ENCODE assay signal across 8 cellular contexts in genomic region chr6:43129434-43130194, GRCh38. TPM values are rescaled to one million over a fixed set of nuclear protein-coding genes. Genes with fewer than 3 reads are reported as not detected.
A peak's percentile ranks its signal among the peaks of the same experiment; 100 is the strongest.
DNase-seq lines count a peak whose midpoint lies in the region; ATAC-seq and TF ChIP-seq lines count a peak whose summit lies in the region.

No MANE protein-coding gene starts in this region.

- TF ChIP-seq CTCF in gastroesophageal sphincter (IDR thresholded peaks at IDR 0.05), result peak in 3 of 4 experiments; percentile 11 to 51 (median 45)

- H3K4me1 ChIP-seq in gastroesophageal sphincter, result peaks cover 0 to 19% (median 0%) of the 10 kb centered on the region in 3 donors

- H3K4me3 Mint-ChIP-seq in T-helper 17 cell, result no peak overlapping the region
- H3K4me3 Mint-ChIP-seq in stimulated activated naive B cell treated with anti-CD40 and anti-IgM and Interleukin-4, amounts not matched to agents 10 μg/mL and 1 μg/mL and 100 μg/mL, for 72 hours, result no peak overlapping the region

- H3K4me3 ChIP-seq in H7 (ENCODE audit: insufficient read depth, low read depth, low read length), result no peak overlapping the region
- no peak overlapping the region for H3K4me3 ChIP-seq in gastroesophageal sphincter

- H3K4me1 Mint-ChIP-seq in T-helper 17 cell, result no peaks in the 10 kb centered on the region
- no peaks in the 10 kb centered on the region for H3K4me1 Mint-ChIP-seq in stimulated activated naive B cell treated with anti-CD40 and anti-IgM and Interleukin-4, amounts not matched to agents 10 μg/mL and 1 μg/mL and 100 μg/mL, for 72 hours

- H3K27me3 ChIP-seq in H7 (ENCODE audit: control insufficient read depth, insufficient read depth, low read length), result no peaks in the 10 kb centered on the region
- H3K27me3 ChIP-seq in gastroesophageal sphincter, result no peaks in the 10 kb centered on the region

- H3K27ac Mint-ChIP-seq in T-helper 17 cell, result no peak overlapping the region
- no peak overlapping the region for H3K27ac Mint-ChIP-seq in stimulated activated naive B cell treated with anti-CD40 and anti-IgM and Interleukin-4, amounts not matched to agents 10 μg/mL and 1 μg/mL and 100 μg/mL, for 72 hours

- H3K27ac ChIP-seq in gastroesophageal sphincter, result no peak overlapping the region

- H3K9me3 Mint-ChIP-seq in stimulated activated naive B cell treated with anti-CD40 and anti-IgM and Interleukin-4, amounts not matched to agents 10 μg/mL and 1 μg/mL and 100 μg/mL, for 72 hours, result no peaks in the 10 kb centered on the region

- 41 to 80% methylated on average over 1 to 12 of the region's 15 CpGs for WGBS in gastroesophageal sphincter (ENCODE audit: low coverage in 1 of 2), 2 donors

- no peaks in the 10 kb centered on the region for H3K36me3 Mint-ChIP-seq in T-helper 17 cell (ENCODE audit: low read depth)
- no peaks in the 10 kb centered on the region for H3K36me3 Mint-ChIP-seq in stimulated activated naive B cell treated with anti-CD40 and anti-IgM and Interleukin-4, amounts not matched to agents 10 μg/mL and 1 μg/mL and 100 μg/mL, for 72 hours

- H3K9me3 ChIP-seq in T-helper 17 cell (ENCODE audit: control insufficient read depth, low read length, poor library complexity, severe bottlenecking), result no peaks in the 10 kb centered on the region
- no peaks in the 10 kb centered on the region for H3K9me3 ChIP-seq in gastroesophageal sphincter

- H3K36me3 ChIP-seq in H7 (replicated peaks; ENCODE audit: control insufficient read depth, insufficient read depth, low read length), result peaks cover 12% of the 10 kb centered on the region
- H3K36me3 ChIP-seq in gastroesophageal sphincter, result no peaks in the 10 kb centered on the region

- peak; percentile 79 for DNase-seq in AG08396 (ENCODE audit: low spot score)
- peak; percentile 90 for DNase-seq in H7
- DNase-seq in T-helper 17 cell, result no peak
- DNase-seq in stimulated activated naive B cell treated with anti-CD40 and anti-IgM and Interleukin-4, amounts not matched to agents 10 μg/mL and 1 μg/mL and 100 μg/mL, for 72 hours, result no peak

- no peak for TF ChIP-seq EP300 in gastroesophageal sphincter (IDR thresholded peaks at IDR 0.05)

- no peak for TF ChIP-seq POLR2A in gastroesophageal sphincter (IDR thresholded peaks at IDR 0.05)

- H3K27me3 Mint-ChIP-seq in T-helper 17 cell, result peaks cover 39% of the 10 kb centered on the region
- H3K27me3 Mint-ChIP-seq in stimulated activated naive B cell treated with anti-CD40 and anti-IgM and Interleukin-4, amounts not matched to agents 10 μg/mL and 1 μg/mL and 100 μg/mL, for 72 hours, result no peaks in the 10 kb centered on the region

- peak; percentile 51 for ATAC-seq in T-helper 17 cell
- ATAC-seq in gastroesophageal sphincter, result no peak
- peak; percentile 66 to 68 for ATAC-seq in stimulated activated naive B cell treated with anti-CD40 and anti-IgM and Interleukin-4, amounts not matched to agents 10 μg/mL and 1 μg/mL and 100 μg/mL, for 72 hours (replicated peaks)
- ATAC-seq in HG03159 (IDR thresholded peaks at IDR 0.05; ENCODE audit: unreplicated experiment), result no peak
- ATAC-seq in GM18498 (IDR thresholded peaks at IDR 0.05; ENCODE audit: unreplicated experiment), result no peak
- no peak for ATAC-seq in HG03175 (IDR thresholded peaks at IDR 0.05; ENCODE audit: unreplicated experiment)

RNA-seq across cellular contexts. Expression of gene SRF, which starts 41.5 kb away (rescaled TPM):
- 48.3 and 52.2 TPM in 2 replicates for total RNA-seq in H7 (2014; rRNA removed; shearing (Covaris generic))
- total RNA-seq in T-helper 17 cell (10 to 100 TPM; 26.3 to 27.9 TPM), gastroesophageal sphincter (100 to 1,000 TPM in 3 of 4 donors, 10 to 100 TPM in 1; 92.6 to 192 (median 117) TPM)

RNA-seq across cellular contexts. Expression of gene CUL9, which starts 52.4 kb away (rescaled TPM):
- 9.4 and 10.9 TPM in 2 replicates for total RNA-seq in H7 (2014; rRNA removed; shearing (Covaris generic))
- total RNA-seq in T-helper 17 cell, result 10 to 100 TPM; 73.9 to 78.0 TPM
- total RNA-seq in gastroesophageal sphincter, result 10 to 100 TPM; 23.2 to 36.6 (median 24.2) TPM

RNA-seq across cellular contexts. Expression of gene PTK7, which starts 53.5 kb away (rescaled TPM):
- total RNA-seq in H7 (2014; rRNA removed; shearing (Covaris generic)), result 143 and 163 TPM in 2 replicates
- total RNA-seq in T-helper 17 cell (1 to 10 TPM in 1 of 2 donors, under 1 TPM in 1; 0.62 to 1.6 TPM), gastroesophageal sphincter (10 to 100 TPM in 1 of 4 donors, 1 to 10 TPM in 3; 2.0 to 11.6 (median 7.7) TPM)

Comparison
In these comparisons a context has a peak if more than half of its experiments do, and no peak if none do; other contexts are left out.
1. DNase-seq: peak in AG08396 (single experiment) and H7 (single experiment); none in T-helper 17 cell (0 of 3) and stimulated activated naive B cell treated with anti-CD40 and anti-IgM and Interleukin-4, amounts not matched to agents 10 μg/mL and 1 μg/mL and 100 μg/mL, for 72 hours (single experiment).
2. ATAC-seq: peak in T-helper 17 cell (single experiment) and stimulated activated naive B cell treated with anti-CD40 and anti-IgM and Interleukin-4, amounts not matched to agents 10 μg/mL and 1 μg/mL and 100 μg/mL, for 72 hours (2 of 2); none in gastroesophageal sphincter (single experiment), HG03159 (single experiment), GM18498 (single experiment) and HG03175 (single experiment).
3. RNA of gene PTK7, which starts 53.5 kb away (total RNA-seq): 143 to 163 TPM in H7; 2.0 to 11.6 TPM in gastroesophageal sphincter and 0.62 to 1.6 TPM in T-helper 17 cell; every median in the first group is over 10 times any median in the second.